Comparison of ENCODE assay signal across 1 cellular context in the genomic region with DNA sequence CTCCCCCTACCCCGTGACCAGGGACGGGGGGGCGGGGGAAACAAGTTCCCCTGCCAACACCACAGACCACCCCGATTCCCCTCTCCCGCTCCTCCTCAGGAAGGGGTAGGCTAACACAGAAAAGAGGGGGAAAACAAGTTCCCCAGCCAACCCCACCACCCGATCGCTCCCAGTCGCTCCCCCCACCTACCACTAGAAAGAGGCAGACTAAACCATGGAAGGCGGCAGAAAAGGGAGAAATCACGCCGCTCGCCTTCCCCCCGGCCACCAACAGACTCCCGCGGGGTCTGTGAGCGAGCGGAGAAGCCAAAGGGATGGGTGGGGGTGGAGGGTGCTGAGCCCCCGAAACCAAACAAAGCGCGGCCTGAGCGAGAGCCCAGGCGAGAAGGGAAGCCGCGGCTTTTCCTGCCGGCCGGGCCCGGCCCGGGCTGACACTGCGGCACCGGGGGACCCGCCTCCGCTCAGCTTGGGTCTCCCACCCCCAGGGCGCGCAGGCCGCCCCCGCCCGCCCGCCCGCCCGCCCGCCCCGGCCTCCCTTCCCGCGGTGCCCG.
TF ChIP-seq lines count a peak whose summit lies in the region.

No MANE protein-coding gene starts in this region.

TF ChIP-seq in HepG2, 621 proteins besides CTCF, POLR2A, EP300 and RAD21 (continued from another document and continues in another):
- TF ChIP-seq, protein P1, sequence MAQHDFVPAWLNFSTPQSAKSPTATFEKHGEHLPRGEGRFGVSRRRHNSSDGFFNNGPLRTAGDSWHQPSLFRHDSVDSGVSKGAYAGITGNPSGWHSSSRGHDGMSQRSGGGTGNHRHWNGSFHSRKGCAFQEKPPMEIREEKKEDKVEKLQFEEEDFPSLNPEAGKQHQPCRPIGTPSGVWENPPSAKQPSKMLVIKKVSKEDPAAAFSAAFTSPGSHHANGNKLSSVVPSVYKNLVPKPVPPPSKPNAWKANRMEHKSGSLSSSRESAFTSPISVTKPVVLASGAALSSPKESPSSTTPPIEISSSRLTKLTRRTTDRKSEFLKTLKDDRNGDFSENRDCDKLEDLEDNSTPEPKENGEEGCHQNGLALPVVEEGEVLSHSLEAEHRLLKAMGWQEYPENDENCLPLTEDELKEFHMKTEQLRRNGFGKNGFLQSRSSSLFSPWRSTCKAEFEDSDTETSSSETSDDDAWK (CRISPR knock-in tag; IDR thresholded peaks at IDR 0.05): no peak
- no peak for TF ChIP-seq AGO1 (IDR thresholded peaks at IDR 0.05; ENCODE audit: low read depth, low read length, poor library complexity, severe bottlenecking)
- no peak for TF ChIP-seq ZKSCAN1 (IDR thresholded peaks at IDR 0.05; ENCODE audit: low read length)
- TF ChIP-seq, protein P2, sequence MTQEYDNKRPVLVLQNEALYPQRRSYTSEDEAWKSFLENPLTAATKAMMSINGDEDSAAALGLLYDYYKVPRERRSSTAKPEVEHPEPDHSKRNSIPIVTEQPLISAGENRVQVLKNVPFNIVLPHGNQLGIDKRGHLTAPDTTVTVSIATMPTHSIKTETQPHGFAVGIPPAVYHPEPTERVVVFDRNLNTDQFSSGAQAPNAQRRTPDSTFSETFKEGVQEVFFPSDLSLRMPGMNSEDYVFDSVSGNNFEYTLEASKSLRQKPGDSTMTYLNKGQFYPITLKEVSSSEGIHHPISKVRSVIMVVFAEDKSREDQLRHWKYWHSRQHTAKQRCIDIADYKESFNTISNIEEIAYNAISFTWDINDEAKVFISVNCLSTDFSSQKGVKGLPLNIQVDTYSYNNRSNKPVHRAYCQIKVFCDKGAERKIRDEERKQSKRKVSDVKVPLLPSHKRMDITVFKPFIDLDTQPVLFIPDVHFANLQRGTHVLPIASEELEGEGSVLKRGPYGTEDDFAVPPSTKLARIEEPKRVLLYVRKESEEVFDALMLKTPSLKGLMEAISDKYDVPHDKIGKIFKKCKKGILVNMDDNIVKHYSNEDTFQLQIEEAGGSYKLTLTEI (CRISPR knock-in tag; conservative IDR thresholded peaks at IDR 0.05): no peak
- 0 out of 2 replicates have a peak, but pooled peaks have one; percentile 40 for TF ChIP-seq SRY (CRISPR knock-in tag; IDR thresholded peaks at IDR 0.05)
- no peak for TF ChIP-seq ZEB1 (IDR thresholded peaks at IDR 0.05; ENCODE audit: insufficient replicate concordance, low read depth)
- no peak for TF ChIP-seq ZNF619 (CRISPR knock-in tag; IDR thresholded peaks at IDR 0.05)
- no peak for TF ChIP-seq FIP1L1 (IDR thresholded peaks at IDR 0.05; ENCODE audit: borderline replicate concordance, insufficient read depth, low read depth, low read length)
- 0 out of 2 replicates have a peak, but pooled peaks have one; percentile 37 for TF ChIP-seq KDM5B (CRISPR knock-in tag; IDR thresholded peaks at IDR 0.05; ENCODE audit: borderline replicate concordance)
- TF ChIP-seq, protein P3, sequence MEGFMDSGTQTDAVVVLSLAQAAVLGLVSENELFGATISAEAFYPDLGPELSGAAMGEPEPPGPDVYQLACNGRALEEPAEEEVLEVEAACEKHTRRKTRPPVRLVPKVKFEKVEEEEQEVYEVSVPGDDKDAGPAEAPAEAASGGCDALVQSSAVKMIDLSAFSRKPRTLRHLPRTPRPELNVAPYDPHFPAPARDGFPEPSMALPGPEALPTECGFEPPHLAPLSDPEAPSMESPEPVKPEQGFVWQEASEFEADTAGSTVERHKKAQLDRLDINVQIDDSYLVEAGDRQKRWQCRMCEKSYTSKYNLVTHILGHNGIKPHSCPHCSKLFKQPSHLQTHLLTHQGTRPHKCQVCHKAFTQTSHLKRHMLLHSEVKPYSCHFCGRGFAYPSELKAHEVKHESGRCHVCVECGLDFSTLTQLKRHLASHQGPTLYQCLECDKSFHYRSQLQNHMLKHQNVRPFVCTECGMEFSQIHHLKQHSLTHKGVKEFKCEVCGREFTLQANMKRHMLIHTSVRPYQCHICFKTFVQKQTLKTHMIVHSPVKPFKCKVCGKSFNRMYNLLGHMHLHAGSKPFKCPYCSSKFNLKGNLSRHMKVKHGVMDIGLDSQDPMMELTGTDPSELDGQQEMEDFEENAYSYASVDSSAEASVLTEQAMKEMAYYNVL (CRISPR knock-in tag; IDR thresholded peaks at IDR 0.05; ENCODE audit: borderline replicate concordance): no peak
- TF ChIP-seq, protein P4, sequence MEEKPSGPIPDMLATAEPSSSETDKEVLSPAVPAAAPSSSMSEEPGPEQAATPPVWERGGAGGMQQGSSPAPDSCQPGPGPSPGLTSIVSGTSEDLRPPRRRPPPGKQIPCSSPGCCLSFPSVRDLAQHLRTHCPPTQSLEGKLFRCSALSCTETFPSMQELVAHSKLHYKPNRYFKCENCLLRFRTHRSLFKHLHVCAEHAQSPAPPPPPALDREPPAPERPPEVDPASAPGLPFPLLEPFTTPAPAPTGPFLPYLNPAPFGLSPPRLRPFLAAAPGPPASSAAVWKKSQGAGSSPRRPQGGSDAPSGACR (CRISPR knock-in tag; IDR thresholded peaks at IDR 0.05): no peak
- 0 out of 2 replicates have a peak, but pooled peaks have one; percentile 26 for TF ChIP-seq MXD4 (CRISPR knock-in tag; IDR thresholded peaks at IDR 0.05)
- TF ChIP-seq MED1 (CRISPR knock-in tag; IDR thresholded peaks at IDR 0.05): no peak
- TF ChIP-seq, protein P5, sequence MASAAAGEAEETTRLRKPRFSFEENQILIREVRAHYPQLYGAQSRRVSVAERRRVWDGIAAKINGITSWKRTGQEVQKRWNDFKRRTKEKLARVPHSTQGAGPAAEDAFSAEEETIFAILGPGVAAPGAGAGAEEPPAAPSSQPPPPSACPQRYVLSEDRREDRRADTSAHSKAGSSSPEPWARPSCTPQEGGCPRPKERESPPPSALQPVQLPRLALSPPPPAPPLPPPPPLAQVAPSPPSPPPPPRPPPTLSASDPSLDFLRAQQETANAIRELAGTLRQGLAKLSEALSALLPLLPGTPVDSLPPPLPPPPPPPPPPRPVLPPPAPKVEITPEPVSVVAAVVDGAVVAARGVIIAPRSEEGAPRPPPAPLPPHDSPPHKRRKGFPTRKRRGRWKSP (CRISPR knock-in tag; IDR thresholded peaks at IDR 0.05): no peak
- TF ChIP-seq SIN3A (IDR thresholded peaks at IDR 0.05; ENCODE audit: borderline replicate concordance, low read depth, low read length): no peak
- no peak for TF ChIP-seq ZNF678 (CRISPR knock-in tag; IDR thresholded peaks at IDR 0.05)
- TF ChIP-seq ZNF737 (CRISPR knock-in tag; IDR thresholded peaks at IDR 0.05; ENCODE audit: borderline replicate concordance): no peak
- no peak for TF ChIP-seq GFI1 (CRISPR knock-in tag; IDR thresholded peaks at IDR 0.05; ENCODE audit: borderline replicate concordance)
- TF ChIP-seq ZSCAN21 (CRISPR knock-in tag; IDR thresholded peaks at IDR 0.05; ENCODE audit: borderline replicate concordance): no peak
- TF ChIP-seq, protein P6, sequence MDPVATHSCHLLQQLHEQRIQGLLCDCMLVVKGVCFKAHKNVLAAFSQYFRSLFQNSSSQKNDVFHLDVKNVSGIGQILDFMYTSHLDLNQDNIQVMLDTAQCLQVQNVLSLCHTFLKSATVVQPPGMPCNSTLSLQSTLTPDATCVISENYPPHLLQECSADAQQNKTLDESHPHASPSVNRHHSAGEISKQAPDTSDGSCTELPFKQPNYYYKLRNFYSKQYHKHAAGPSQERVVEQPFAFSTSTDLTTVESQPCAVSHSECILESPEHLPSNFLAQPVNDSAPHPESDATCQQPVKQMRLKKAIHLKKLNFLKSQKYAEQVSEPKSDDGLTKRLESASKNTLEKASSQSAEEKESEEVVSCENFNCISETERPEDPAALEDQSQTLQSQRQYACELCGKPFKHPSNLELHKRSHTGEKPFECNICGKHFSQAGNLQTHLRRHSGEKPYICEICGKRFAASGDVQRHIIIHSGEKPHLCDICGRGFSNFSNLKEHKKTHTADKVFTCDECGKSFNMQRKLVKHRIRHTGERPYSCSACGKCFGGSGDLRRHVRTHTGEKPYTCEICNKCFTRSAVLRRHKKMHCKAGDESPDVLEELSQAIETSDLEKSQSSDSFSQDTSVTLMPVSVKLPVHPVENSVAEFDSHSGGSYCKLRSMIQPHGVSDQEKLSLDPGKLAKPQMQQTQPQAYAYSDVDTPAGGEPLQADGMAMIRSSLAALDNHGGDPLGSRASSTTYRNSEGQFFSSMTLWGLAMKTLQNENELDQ (CRISPR knock-in tag; IDR thresholded peaks at IDR 0.05; ENCODE audit: borderline replicate concordance): no peak
- no peak for TF ChIP-seq SP1 (IDR thresholded peaks at IDR 0.05)
- no peak for TF ChIP-seq SP1 (CRISPR knock-in tag; IDR thresholded peaks at IDR 0.05)
- TF ChIP-seq, protein P7, sequence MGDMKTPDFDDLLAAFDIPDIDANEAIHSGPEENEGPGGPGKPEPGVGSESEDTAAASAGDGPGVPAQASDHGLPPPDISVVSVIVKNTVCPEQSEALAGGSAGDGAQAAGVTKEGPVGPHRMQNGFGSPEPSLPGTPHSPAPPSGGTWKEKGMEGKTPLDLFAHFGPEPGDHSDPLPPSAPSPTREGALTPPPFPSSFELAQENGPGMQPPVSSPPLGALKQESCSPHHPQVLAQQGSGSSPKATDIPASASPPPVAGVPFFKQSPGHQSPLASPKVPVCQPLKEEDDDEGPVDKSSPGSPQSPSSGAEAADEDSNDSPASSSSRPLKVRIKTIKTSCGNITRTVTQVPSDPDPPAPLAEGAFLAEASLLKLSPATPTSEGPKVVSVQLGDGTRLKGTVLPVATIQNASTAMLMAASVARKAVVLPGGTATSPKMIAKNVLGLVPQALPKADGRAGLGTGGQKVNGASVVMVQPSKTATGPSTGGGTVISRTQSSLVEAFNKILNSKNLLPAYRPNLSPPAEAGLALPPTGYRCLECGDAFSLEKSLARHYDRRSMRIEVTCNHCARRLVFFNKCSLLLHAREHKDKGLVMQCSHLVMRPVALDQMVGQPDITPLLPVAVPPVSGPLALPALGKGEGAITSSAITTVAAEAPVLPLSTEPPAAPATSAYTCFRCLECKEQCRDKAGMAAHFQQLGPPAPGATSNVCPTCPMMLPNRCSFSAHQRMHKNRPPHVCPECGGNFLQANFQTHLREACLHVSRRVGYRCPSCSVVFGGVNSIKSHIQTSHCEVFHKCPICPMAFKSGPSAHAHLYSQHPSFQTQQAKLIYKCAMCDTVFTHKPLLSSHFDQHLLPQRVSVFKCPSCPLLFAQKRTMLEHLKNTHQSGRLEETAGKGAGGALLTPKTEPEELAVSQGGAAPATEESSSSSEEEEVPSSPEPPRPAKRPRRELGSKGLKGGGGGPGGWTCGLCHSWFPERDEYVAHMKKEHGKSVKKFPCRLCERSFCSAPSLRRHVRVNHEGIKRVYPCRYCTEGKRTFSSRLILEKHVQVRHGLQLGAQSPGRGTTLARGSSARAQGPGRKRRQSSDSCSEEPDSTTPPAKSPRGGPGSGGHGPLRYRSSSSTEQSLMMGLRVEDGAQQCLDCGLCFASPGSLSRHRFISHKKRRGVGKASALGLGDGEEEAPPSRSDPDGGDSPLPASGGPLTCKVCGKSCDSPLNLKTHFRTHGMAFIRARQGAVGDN (CRISPR knock-in tag; IDR thresholded peaks at IDR 0.05): peak; percentile 30
- TF ChIP-seq ZNF572 (CRISPR knock-in tag; IDR thresholded peaks at IDR 0.05): no peak
- no peak for TF ChIP-seq RARG (CRISPR knock-in tag; IDR thresholded peaks at IDR 0.05; ENCODE audit: low read depth)
- TF ChIP-seq, protein P8, sequence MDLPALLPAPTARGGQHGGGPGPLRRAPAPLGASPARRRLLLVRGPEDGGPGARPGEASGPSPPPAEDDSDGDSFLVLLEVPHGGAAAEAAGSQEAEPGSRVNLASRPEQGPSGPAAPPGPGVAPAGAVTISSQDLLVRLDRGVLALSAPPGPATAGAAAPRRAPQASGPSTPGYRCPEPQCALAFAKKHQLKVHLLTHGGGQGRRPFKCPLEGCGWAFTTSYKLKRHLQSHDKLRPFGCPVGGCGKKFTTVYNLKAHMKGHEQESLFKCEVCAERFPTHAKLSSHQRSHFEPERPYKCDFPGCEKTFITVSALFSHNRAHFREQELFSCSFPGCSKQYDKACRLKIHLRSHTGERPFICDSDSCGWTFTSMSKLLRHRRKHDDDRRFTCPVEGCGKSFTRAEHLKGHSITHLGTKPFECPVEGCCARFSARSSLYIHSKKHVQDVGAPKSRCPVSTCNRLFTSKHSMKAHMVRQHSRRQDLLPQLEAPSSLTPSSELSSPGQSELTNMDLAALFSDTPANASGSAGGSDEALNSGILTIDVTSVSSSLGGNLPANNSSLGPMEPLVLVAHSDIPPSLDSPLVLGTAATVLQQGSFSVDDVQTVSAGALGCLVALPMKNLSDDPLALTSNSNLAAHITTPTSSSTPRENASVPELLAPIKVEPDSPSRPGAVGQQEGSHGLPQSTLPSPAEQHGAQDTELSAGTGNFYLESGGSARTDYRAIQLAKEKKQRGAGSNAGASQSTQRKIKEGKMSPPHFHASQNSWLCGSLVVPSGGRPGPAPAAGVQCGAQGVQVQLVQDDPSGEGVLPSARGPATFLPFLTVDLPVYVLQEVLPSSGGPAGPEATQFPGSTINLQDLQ (CRISPR knock-in tag; IDR thresholded peaks at IDR 0.05): no peak
- TF ChIP-seq, protein P9, sequence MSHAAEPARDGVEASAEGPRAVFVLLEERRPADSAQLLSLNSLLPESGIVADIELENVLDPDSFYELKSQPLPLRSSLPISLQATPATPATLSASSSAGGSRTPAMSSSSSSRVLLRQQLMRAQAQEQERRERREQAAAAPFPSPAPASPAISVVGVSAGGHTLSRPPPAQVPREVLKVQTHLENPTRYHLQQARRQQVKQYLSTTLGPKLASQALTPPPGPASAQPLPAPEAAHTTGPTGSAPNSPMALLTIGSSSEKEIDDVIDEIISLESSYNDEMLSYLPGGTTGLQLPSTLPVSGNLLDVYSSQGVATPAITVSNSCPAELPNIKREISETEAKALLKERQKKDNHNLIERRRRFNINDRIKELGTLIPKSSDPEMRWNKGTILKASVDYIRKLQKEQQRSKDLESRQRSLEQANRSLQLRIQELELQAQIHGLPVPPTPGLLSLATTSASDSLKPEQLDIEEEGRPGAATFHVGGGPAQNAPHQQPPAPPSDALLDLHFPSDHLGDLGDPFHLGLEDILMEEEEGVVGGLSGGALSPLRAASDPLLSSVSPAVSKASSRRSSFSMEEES (CRISPR knock-in tag; IDR thresholded peaks at IDR 0.05): 0 out of 2 replicates have a peak, but pooled peaks have one; percentile 12
- TF ChIP-seq, protein P10, sequence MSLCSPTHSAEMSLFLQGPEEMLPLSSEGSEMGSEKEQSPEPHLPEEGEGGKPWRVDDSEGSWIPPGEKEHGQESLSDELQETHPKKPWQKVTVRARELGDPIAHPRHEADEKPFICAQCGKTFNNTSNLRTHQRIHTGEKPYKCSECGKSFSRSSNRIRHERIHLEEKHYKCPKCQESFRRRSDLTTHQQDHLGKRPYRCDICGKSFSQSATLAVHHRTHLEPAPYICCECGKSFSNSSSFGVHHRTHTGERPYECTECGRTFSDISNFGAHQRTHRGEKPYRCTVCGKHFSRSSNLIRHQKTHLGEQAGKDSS (CRISPR knock-in tag; IDR thresholded peaks at IDR 0.05; ENCODE audit: borderline replicate concordance, low read depth): no peak
